Comparison of ENCODE assay signal across 21 cellular contexts in genomic region chr22:43488937-43489336, GRCh38.
DNase-seq lines count a peak whose midpoint lies in the region; ATAC-seq, FAIRE-seq and TF ChIP-seq lines count a peak whose summit lies in the region.
"Had no signal": no experiment of that assay in that cellular context is flagged by ENCODE, and none has a peak within 500 bp of the region (broad histone marks: within the 10 kb centered on the region; RNA-seq: fewer than 3 reads in every experiment).

No MANE protein-coding gene starts in this region.

- no peak for ATAC-seq in GM21737 (IDR thresholded peaks at IDR 0.05; ENCODE audit: unreplicated experiment)
- no peak for ATAC-seq in activated naive CD8-positive, alpha-beta T cell treated with anti-CD3 and anti-CD28 coated beads, Interleukin-2, amount 50 U/mL, for 24 hours

- no peak overlapping the region for H3K9ac ChIP-seq in kidney (ENCODE audit: low read length in 2 of 2)
- peak overlapping the region; percentile 53 for H3K9ac ChIP-seq in neural cell (ENCODE audit: low read length)
- H3K9ac ChIP-seq: GM23248 had no signal

- H3K36me3 ChIP-seq in kidney (ENCODE audit: control insufficient read depth in 1 of 2, insufficient read depth in 2 of 2, low read length in 2 of 2) (no peaks in the 10 kb centered on the region), neural cell (ENCODE audit: insufficient read depth, low read length) (no peaks in the 10 kb centered on the region)

- TF ChIP-seq CTCF in brain (conservative IDR thresholded peaks at IDR 0.05) (no peak), kidney (IDR thresholded peaks at IDR 0.05; ENCODE audit: borderline replicate concordance, extremely low read depth, insufficient read depth) (no peak), neural cell (IDR thresholded peaks at IDR 0.05; ENCODE audit: poor library complexity, severe bottlenecking) (no peak)

- no peaks in the 10 kb centered on the region for H3K27me3 Mint-ChIP-seq in brain
- no peaks in the 10 kb centered on the region for H3K27me3 Mint-ChIP-seq in activated naive CD8-positive, alpha-beta T cell treated with anti-CD3 and anti-CD28 coated beads, Interleukin-2, amount 50 U/mL, for 24 hours
- H3K27me3 Mint-ChIP-seq: CD4-positive, alpha-beta memory T cell had no signal

- no peak overlapping the region for H3K4me2 ChIP-seq in neural cell (ENCODE audit: low read length)

- H2AFZ ChIP-seq in neural cell (ENCODE audit: low read depth, low read length) = no peak overlapping the region
- H2AFZ ChIP-seq: GM23248 had no signal

- FAIRE-seq in kidney (lab: Jason Lieb, UNC) = no peak
- FAIRE-seq: GM12891, GM18507, H1 had no signal

- H3F3A ChIP-seq in neural cell (ENCODE audit: insufficient read depth, low read length, poor library complexity, severe bottlenecking) = no peaks in the 10 kb centered on the region

- peaks cover 0 to 9% (median 4%) of the 10 kb centered on the region in 5 experiments for H3K9me3 Mint-ChIP-seq in brain
- H3K9me3 Mint-ChIP-seq in activated naive CD8-positive, alpha-beta T cell treated with anti-CD3 and anti-CD28 coated beads, Interleukin-2, amount 50 U/mL, for 24 hours = peaks cover 12% of the 10 kb centered on the region

- no peaks in the 10 kb centered on the region for H3K79me2 ChIP-seq in neural cell (replicated peaks; ENCODE audit: insufficient read depth, low read length)

- no peak overlapping the region for H3K4me3 ChIP-seq in kidney (ENCODE audit: low read length in 2 of 2)
- peak overlapping the region; percentile 42 for H3K4me3 ChIP-seq in neural cell (ENCODE audit: low read length)
- H3K4me3 ChIP-seq: GM23248 had no signal

- H3K27ac Mint-ChIP-seq in brain = peak overlapping the region in 3 of 5 experiments; percentile 96 to 98 (median 97)
- H3K27ac Mint-ChIP-seq in activated naive CD8-positive, alpha-beta T cell treated with anti-CD3 and anti-CD28 coated beads, Interleukin-2, amount 50 U/mL, for 24 hours = no peak overlapping the region
- H3K27ac Mint-ChIP-seq: CD4-positive, alpha-beta memory T cell had no signal

- H3K4me1 Mint-ChIP-seq in brain = peaks cover 34% of the 10 kb centered on the region
- H3K4me1 Mint-ChIP-seq in activated naive CD8-positive, alpha-beta T cell treated with anti-CD3 and anti-CD28 coated beads, Interleukin-2, amount 50 U/mL, for 24 hours = no peaks in the 10 kb centered on the region
- H3K4me1 Mint-ChIP-seq: CD4-positive, alpha-beta memory T cell had no signal

- TF ChIP-seq RAD21 in neural cell (conservative IDR thresholded peaks at IDR 0.05) = no peak

- no peaks in the 10 kb centered on the region for H3K9me2 ChIP-seq in neural cell (ENCODE audit: insufficient read depth, low read length)

- H3K9me3 ChIP-seq in kidney (ENCODE audit: control insufficient read depth in 1 of 2, low read length in 2 of 2) (peaks cover 0 to 2% of the 10 kb centered on the region in 2 donors), neural cell (ENCODE audit: low read length) (no peaks in the 10 kb centered on the region)

- no peaks in the 10 kb centered on the region for H3K27me3 ChIP-seq in neural cell (ENCODE audit: insufficient read depth, low read depth, low read length)

- DNase-seq in kidney (peak; percentile 52), NOMO-1 treated with DMSO at 0.1 percent for 48 hours (lab: John Stamatoyannopoulos, UW; ENCODE audit: unreplicated experiment) (no peak), NCI-H1417 (lab: John Stamatoyannopoulos, UW) (no peak)
- no peak for DNase-seq in activated naive CD8-positive, alpha-beta T cell treated with anti-CD3 and anti-CD28 coated beads, Interleukin-2, amount 50 U/mL, for 24 hours
- DNase-seq: C1 segment of cervical spinal cord; Calu3; CD4-positive, alpha-beta memory T cell; COR-L47; DMS53; DMS79 treated with DMSO at 0.1 percent for 48 hours; GF-D8; GM23248; H7; HCEC 1CT had no signal

- no peak for TF ChIP-seq EP300 in neural cell (conservative IDR thresholded peaks at IDR 0.05; ENCODE audit: poor library complexity, severe bottlenecking)

- no peaks in the 10 kb centered on the region for H3K4me1 ChIP-seq in kidney (ENCODE audit: control insufficient read depth in 1 of 2, insufficient read depth in 1 of 2, low read depth in 1 of 2, low read length in 2 of 2)

- intact Hi-C loops in kidney (cut with DNase I) = no loop called here

- no peaks in the 10 kb centered on the region for H4K20me1 ChIP-seq in neural cell (ENCODE audit: insufficient read depth)

- H3K4me3 Mint-ChIP-seq in brain = no peak overlapping the region
- H3K4me3 Mint-ChIP-seq in activated naive CD8-positive, alpha-beta T cell treated with anti-CD3 and anti-CD28 coated beads, Interleukin-2, amount 50 U/mL, for 24 hours = no peak overlapping the region
- H3K4me3 Mint-ChIP-seq: CD4-positive, alpha-beta memory T cell had no signal

- H3K27ac ChIP-seq in kidney (ENCODE audit: low read depth in 2 of 2, low read length in 2 of 2) (no peak overlapping the region), neural cell (ENCODE audit: low read length) (peak overlapping the region; percentile 86), temporal lobe (ENCODE audit: low read depth, low read length) (peak overlapping the region; percentile 64)
- H3K27ac ChIP-seq: GM23248 had no signal

- H3K36me3 Mint-ChIP-seq in brain = no peaks in the 10 kb centered on the region
- no peaks in the 10 kb centered on the region for H3K36me3 Mint-ChIP-seq in activated naive CD8-positive, alpha-beta T cell treated with anti-CD3 and anti-CD28 coated beads, Interleukin-2, amount 50 U/mL, for 24 hours (ENCODE audit: low read depth)
- H3K36me3 Mint-ChIP-seq: CD4-positive, alpha-beta memory T cell had no signal

TF ChIP-seq in neural cell, 6 proteins besides CTCF, POLR2A, EP300 and RAD21:
- TF ChIP-seq SMC3 (conservative IDR thresholded peaks at IDR 0.05; ENCODE audit: poor library complexity) = no peak
- TF ChIP-seq POLR2AphosphoS5 (IDR thresholded peaks at IDR 0.05) = no peak
- no peak for TF ChIP-seq TAF1 (IDR thresholded peaks at IDR 0.05; ENCODE audit: low read depth)
- TF ChIP-seq EZH2 (IDR thresholded peaks at IDR 0.05; ENCODE audit: borderline replicate concordance, insufficient read depth, low read length, poor library complexity, severe bottlenecking) = no peak
- TF ChIP-seq REST (IDR thresholded peaks at IDR 0.05; ENCODE audit: borderline replicate concordance) = no peak
- no peak for TF ChIP-seq MXI1 (conservative IDR thresholded peaks at IDR 0.05; ENCODE audit: poor library complexity, severe bottlenecking)

Comparison
In these comparisons a context has a peak if more than half of its experiments do, and no peak if none do; other contexts are left out.
1. H3K27ac ChIP-seq: peak in neural cell (single experiment) and temporal lobe (single experiment); none in kidney (0 of 2).